ENCODE assay signal across 1 cellular context in genomic region chr13:25292301-25292700, GRCh38.
TF ChIP-seq lines count a peak whose summit lies in the region.

No MANE protein-coding gene starts in this region.

TF ChIP-seq in GM23338, 12 proteins besides CTCF, POLR2A, EP300 and RAD21 (continued from another document):
- TF ChIP-seq ZNF462 (CRISPR knock-in tag; IDR thresholded peaks at IDR 0.05) (no peak), EZH2phosphoT487 (IDR thresholded peaks at IDR 0.05; ENCODE audit: unreplicated experiment) (no peak), ZNF114 (CRISPR knock-in tag; IDR thresholded peaks at IDR 0.05) (no peak), REST (IDR thresholded peaks at IDR 0.05; ENCODE audit: unreplicated experiment) (no peak)
